Comparison of ENCODE assay signal across 8 cellular contexts in the genomic region with DNA sequence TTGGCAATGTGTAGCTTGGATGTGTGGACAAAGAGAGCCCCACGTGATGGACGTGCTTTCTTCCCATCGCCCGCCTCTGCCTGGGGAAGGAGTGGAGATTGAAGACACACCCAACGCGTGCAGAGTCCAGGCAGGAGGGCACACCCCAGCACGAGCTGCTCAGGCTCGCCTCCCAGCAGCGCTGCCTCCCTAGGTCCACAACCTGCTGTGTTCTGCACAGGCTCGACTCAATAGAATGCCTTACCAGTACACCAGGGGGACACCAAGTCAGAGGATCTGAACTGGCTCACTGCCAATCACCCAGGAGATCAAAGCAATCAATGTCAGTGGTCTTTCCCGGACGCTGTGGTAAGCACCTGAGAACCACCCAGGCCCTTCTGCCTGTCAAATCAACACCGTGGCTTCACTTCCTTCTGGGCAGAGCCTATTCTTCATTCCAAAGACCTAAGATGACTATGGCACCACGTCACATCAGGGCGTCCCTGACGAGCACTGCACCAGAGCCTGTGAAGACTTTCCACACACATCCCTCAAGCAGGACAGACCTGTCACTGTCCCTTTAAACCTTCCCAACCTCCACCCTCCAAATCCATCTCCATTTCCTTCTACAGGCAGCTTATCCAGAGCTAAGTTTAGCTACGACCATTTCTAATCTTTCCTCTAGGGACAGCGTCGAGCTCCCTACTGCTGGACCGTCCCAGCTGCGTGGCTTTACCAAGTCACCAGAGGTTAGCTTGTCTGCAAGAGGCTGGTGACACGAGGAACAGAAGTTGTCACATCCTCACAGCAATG.
DNase-seq lines count a peak whose midpoint lies in the region; ATAC-seq, FAIRE-seq and TF ChIP-seq lines count a peak whose summit lies in the region.

No MANE protein-coding gene starts in this region.

- H3K27ac ChIP-seq in RWPE1 (peak overlapping the region; percentile 68), muscle layer of colon (ENCODE audit: low read depth, low read length) (peak overlapping the region; percentile 86)

- CTCF ChIA-PET in Caco-2 (lab: Charles Lee) (interaction anchor here (0.6 to 1.5 kb wide), 11 partner anchors 10 to 148 kb away, joined by 3 to 8 read pairs (median 3); no protein-coding TSS in a partner anchor), RWPE1 (lab: Yijun Ruan, JAX) (interaction anchor here (0.6 to 0.7 kb wide), 2 partner anchors 17 to 34 kb away, joined by 3 to 4 read pairs; no protein-coding TSS in a partner anchor), GM10248 (lab: Yijun Ruan, JAX) (interaction anchor here (0.6 to 5.0 kb wide), 6 partner anchors 8 to 49 kb away, joined by 3 to 27 read pairs (median 8); no protein-coding TSS in a partner anchor)

- no peaks in the 10 kb centered on the region for H3K27me3 Mint-ChIP-seq in Caco-2 (ENCODE audit: insufficient read depth, unreplicated experiment)

- H3K9me3 ChIP-seq in Caco-2 = no peaks in the 10 kb centered on the region
- no peaks in the 10 kb centered on the region for H3K9me3 ChIP-seq in muscle layer of colon (ENCODE audit: low read length)

- FAIRE-seq in HTR-8/SVneo (lab: Jason Lieb, UNC) = peak; percentile 48

- no peaks in the 10 kb centered on the region for H3K36me3 ChIP-seq in Caco-2 (ENCODE audit: control insufficient read depth, insufficient read depth, low read length)
- no peaks in the 10 kb centered on the region for H3K36me3 ChIP-seq in muscle layer of colon (ENCODE audit: insufficient read depth, low read length)

- no peak overlapping the region for H3K9ac ChIP-seq in muscle layer of colon (ENCODE audit: low read length)

- H3K27ac Mint-ChIP-seq in Caco-2 (ENCODE audit: unreplicated experiment) = peak overlapping the region; percentile 19

- peak in 1 of 2 experiments; percentile 60 for DNase-seq in Caco-2
- DNase-seq in HTR-8/SVneo (ENCODE audit: insufficient read length, low spot score) = peak; percentile 74
- DNase-seq in RWPE1 (ENCODE audit: low spot score) = peak; percentile 13
- DNase-seq in epithelial cell of proximal tubule (ENCODE audit: low read depth) = no peak
- no peak for DNase-seq in GM10248 (ENCODE audit: extremely low spot score)
- DNase-seq in cortex of kidney (lab: John Stamatoyannopoulos, UW) = no peak

- POLR2A ChIA-PET in Caco-2 (lab: Charles Lee) = no interaction called here
- POLR2A ChIA-PET in RWPE1 (lab: Yijun Ruan, JAX; ENCODE audit: low non-redundant PET) = no interaction called here
- POLR2A ChIA-PET in GM10248 (lab: Yijun Ruan, JAX) = no interaction called here

- H3K9me3 Mint-ChIP-seq in Caco-2 (ENCODE audit: unreplicated experiment) = no peaks in the 10 kb centered on the region

- TF ChIP-seq CTCF in Caco-2 (IDR thresholded peaks at IDR 0.05; ENCODE audit: insufficient read depth in 1 of 2, low read depth in 1 of 2, low read length in 1 of 2, severe bottlenecking in 1 of 2, unreplicated experiment in 1 of 2) (peak; percentile 54 to 66), RWPE1 (conservative IDR thresholded peaks at IDR 0.05; ENCODE audit: low read depth) (no peak; the same call in 1 of the 2 replicates), epithelial cell of proximal tubule (conservative IDR thresholded peaks at IDR 0.05; ENCODE audit: low read depth, low read length) (peak; percentile 65), GM10248 (IDR thresholded peaks at IDR 0.05; ENCODE audit: control extremely low read depth, extremely low read depth, low read depth, missing control alignments) (no peak)

- H3K36me3 Mint-ChIP-seq in Caco-2 (ENCODE audit: insufficient read depth, unreplicated experiment) = peaks cover 55% of the 10 kb centered on the region

- no TSS peak for BruUV-seq in Caco-2 (replicated peaks; lab: Mats Ljungman, UMichigan)

- H3K4me1 ChIP-seq in Caco-2 = peaks cover 20% of the 10 kb centered on the region
- peaks cover 70% of the 10 kb centered on the region for H3K4me1 ChIP-seq in muscle layer of colon (ENCODE audit: insufficient read depth, low read length)

- no peak overlapping the region for H3K4me3 Mint-ChIP-seq in Caco-2 (ENCODE audit: unreplicated experiment)

- H3K4me3 ChIP-seq in Caco-2 (ENCODE audit: low read depth, low read length) = no peak overlapping the region
- H3K4me3 ChIP-seq in epithelial cell of proximal tubule (ENCODE audit: low read depth, low read length) = no peak overlapping the region
- no peak overlapping the region for H3K4me3 ChIP-seq in muscle layer of colon (ENCODE audit: low read depth in 1 of 2, low read length in 2 of 2)

- no peaks in the 10 kb centered on the region for H3K27me3 ChIP-seq in Caco-2 (replicated peaks; ENCODE audit: control insufficient read depth, insufficient read depth, low read length)
- no peaks in the 10 kb centered on the region for H3K27me3 ChIP-seq in muscle layer of colon (ENCODE audit: control insufficient read depth in 1 of 2, insufficient read depth in 2 of 2, low read length in 2 of 2)

- no peak for ATAC-seq in HG03439 (IDR thresholded peaks at IDR 0.05; ENCODE audit: unreplicated experiment)

- peaks cover 31% of the 10 kb centered on the region for H3K4me1 Mint-ChIP-seq in Caco-2 (ENCODE audit: low read depth, unreplicated experiment)

- intact Hi-C loops in Caco-2 (cut with micrococcal nuclease; ENCODE audit: unreplicated experiment) = loop anchor here (5.0 kb wide), 1 partner anchor 72 kb away; no protein-coding TSS in a partner anchor

Comparison
In these comparisons a context has a peak if more than half of its experiments do, and no peak if none do; other contexts are left out.
1. DNase-seq: peak in HTR-8/SVneo (single experiment) and RWPE1 (single experiment); none in epithelial cell of proximal tubule (single experiment), GM10248 (single experiment) and cortex of kidney (single experiment).
2. CTCF ChIP-seq: peak in Caco-2 (2 of 2) and epithelial cell of proximal tubule (single experiment); none in RWPE1 (single experiment) and GM10248 (single experiment).